In genomic region chr11:1863352-1864215, GRCh38 we compare ENCODE assay signal across 1 cellular context.
TF ChIP-seq lines count a peak whose summit lies in the region.

No MANE protein-coding gene starts in this region.

TF ChIP-seq in HepG2, 621 proteins besides CTCF, POLR2A, EP300 and RAD21 (continues in another document):
- TF ChIP-seq CCAR2 (optimal IDR thresholded peaks at IDR 0.05; ENCODE audit: low read depth, low read length) (no peak), SMARCE1 (IDR thresholded peaks at IDR 0.05; ENCODE audit: borderline replicate concordance) (peak; percentile 83; the same call in 1 of the 2 replicates), ZMYM3 (CRISPR knock-in tag; IDR thresholded peaks at IDR 0.05) (no peak), AFF4 (CRISPR knock-in tag; IDR thresholded peaks at IDR 0.05) (no peak), HIVEP1 (CRISPR knock-in tag; IDR thresholded peaks at IDR 0.05) (no peak), ATF4 (CRISPR knock-in tag; IDR thresholded peaks at IDR 0.05) (no peak), PCBP1 (IDR thresholded peaks at IDR 0.05; ENCODE audit: borderline replicate concordance, low read depth, low read length) (no peak), AKNA (CRISPR knock-in tag; IDR thresholded peaks at IDR 0.05; ENCODE audit: borderline replicate concordance) (no peak), PHB2 (IDR thresholded peaks at IDR 0.05; ENCODE audit: partially characterized antibody) (no peak), FOXP4 (CRISPR knock-in tag; IDR thresholded peaks at IDR 0.05) (no peak), GABPB1 (CRISPR knock-in tag; IDR thresholded peaks at IDR 0.05) (peak; percentile 14; the same call in 1 of the 2 replicates), TBX2 (CRISPR knock-in tag; IDR thresholded peaks at IDR 0.05; ENCODE audit: borderline replicate concordance) (no peak), ZNF510 (CRISPR knock-in tag; IDR thresholded peaks at IDR 0.05; ENCODE audit: low read depth) (no peak), IKZF4 (CRISPR knock-in tag; IDR thresholded peaks at IDR 0.05; ENCODE audit: borderline replicate concordance, low read depth, not compliant biosample characterization) (no peak), ZNF232 (CRISPR knock-in tag; IDR thresholded peaks at IDR 0.05; ENCODE audit: borderline replicate concordance) (no peak), ATRX (CRISPR knock-in tag; IDR thresholded peaks at IDR 0.05; ENCODE audit: borderline replicate concordance) (no peak), ZNF713 (CRISPR knock-in tag; IDR thresholded peaks at IDR 0.05) (no peak), HDAC2 (CRISPR knock-in tag; IDR thresholded peaks at IDR 0.05) (no peak), ZNF629 (CRISPR knock-in tag; conservative IDR thresholded peaks at IDR 0.05) (peak; percentile 69), TOPORS (CRISPR knock-in tag; IDR thresholded peaks at IDR 0.05) (no peak), ZNF687 (CRISPR knock-in tag; IDR thresholded peaks at IDR 0.05) (peak; percentile 59), RBM39 (IDR thresholded peaks at IDR 0.05; ENCODE audit: low read depth, low read length, poor library complexity, severe bottlenecking) (no peak), ZFP37 (CRISPR knock-in tag; IDR thresholded peaks at IDR 0.05; ENCODE audit: borderline replicate concordance) (no peak), HOMEZ (CRISPR knock-in tag; IDR thresholded peaks at IDR 0.05; ENCODE audit: low read depth) (no peak), NRL (CRISPR knock-in tag; IDR thresholded peaks at IDR 0.05; ENCODE audit: borderline replicate concordance) (no peak), ZBTB37 (CRISPR knock-in tag; IDR thresholded peaks at IDR 0.05) (no peak), STAT5B (CRISPR knock-in tag; IDR thresholded peaks at IDR 0.05) (no peak), ZSCAN22 (CRISPR knock-in tag; IDR thresholded peaks at IDR 0.05) (no peak), HDAC1 (CRISPR knock-in tag; IDR thresholded peaks at IDR 0.05) (0 out of 2 replicates have a peak, but pooled peaks have one; percentile 45), SNRNP70 (IDR thresholded peaks at IDR 0.05; ENCODE audit: low read depth, low read length) (no peak), ZFP90 (CRISPR knock-in tag; IDR thresholded peaks at IDR 0.05; ENCODE audit: borderline replicate concordance) (no peak), DPF2 (CRISPR knock-in tag; IDR thresholded peaks at IDR 0.05; ENCODE audit: borderline replicate concordance, low read depth) (peak; percentile 78), SMARCC2 (IDR thresholded peaks at IDR 0.05) (no peak), THYN1 (CRISPR knock-in tag; IDR thresholded peaks at IDR 0.05; ENCODE audit: borderline replicate concordance, low read depth) (no peak), PPARG (CRISPR knock-in tag; conservative IDR thresholded peaks at IDR 0.05) (no peak), ZFX (CRISPR knock-in tag; IDR thresholded peaks at IDR 0.05; ENCODE audit: low read depth) (0 out of 2 replicates have a peak, but pooled peaks have one; percentile 8), SP4 (CRISPR knock-in tag; IDR thresholded peaks at IDR 0.05) (no peak), ZBTB26 (CRISPR knock-in tag; IDR thresholded peaks at IDR 0.05; ENCODE audit: borderline replicate concordance) (no peak), HNRNPL (IDR thresholded peaks at IDR 0.05; ENCODE audit: low read depth, low read length) (peak; percentile 99), ZNF350 (CRISPR knock-in tag; IDR thresholded peaks at IDR 0.05; ENCODE audit: borderline replicate concordance, low read depth) (no peak), ZNF691 (CRISPR knock-in tag; IDR thresholded peaks at IDR 0.05; ENCODE audit: borderline replicate concordance, low read depth) (no peak), ZNF225 (CRISPR knock-in tag; IDR thresholded peaks at IDR 0.05) (no peak), SMC3 (IDR thresholded peaks at IDR 0.05; ENCODE audit: low read length) (no peak)
